In the genomic region with DNA sequence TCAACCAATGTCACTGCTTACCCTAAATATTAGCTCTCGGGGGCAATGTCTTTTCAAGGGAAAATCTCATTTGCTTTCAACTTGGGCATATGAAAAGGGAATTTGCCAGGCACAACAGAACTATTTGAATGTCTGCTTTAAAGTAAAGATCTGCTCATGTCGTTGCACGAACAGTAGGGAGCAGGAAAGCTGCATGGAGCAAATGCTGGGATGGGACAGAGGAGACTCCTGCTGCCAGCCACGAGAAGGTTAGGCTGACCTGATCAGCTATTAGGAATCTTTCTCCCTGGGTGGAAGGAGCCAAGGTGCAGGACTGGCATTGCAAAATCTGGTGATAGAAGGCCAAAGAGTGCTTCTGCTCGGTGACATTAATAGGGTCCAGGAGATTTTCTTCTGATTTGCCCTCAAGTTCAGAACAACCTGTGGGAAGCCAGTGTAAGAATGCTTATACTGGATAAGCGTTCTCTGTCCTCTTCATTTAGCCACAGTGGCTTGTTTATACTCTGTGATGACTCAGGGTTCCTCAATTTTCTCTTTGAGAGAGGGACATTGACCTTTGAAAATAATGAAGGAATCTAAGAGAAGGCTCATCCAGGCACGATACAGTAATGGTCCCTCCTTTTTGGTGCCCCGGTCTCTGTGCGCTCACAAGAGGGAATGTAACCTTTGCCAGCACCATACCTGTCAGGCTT, we compare ENCODE assay signal across 10 cellular contexts. TPM values are rescaled to one million over a fixed set of nuclear protein-coding genes. Genes with fewer than 3 reads are reported as not detected.
A peak's percentile ranks its signal among the peaks of the same experiment; 100 is the strongest.
DNase-seq lines count a peak whose midpoint lies in the region; ATAC-seq and TF ChIP-seq lines count a peak whose summit lies in the region.
"Had no signal": no experiment of that assay in that cellular context is flagged by ENCODE, and none has a peak within 500 bp of the region (broad histone marks: within the 10 kb centered on the region; RNA-seq: fewer than 3 reads in every experiment).

No MANE protein-coding gene starts in this region.

- H3K27ac ChIP-seq in heart right ventricle (peak overlapping the region; percentile 70 to 89 (median 84)), psoas muscle (peak overlapping the region; percentile 95)

- TF ChIP-seq CTCF in heart right ventricle (IDR thresholded peaks at IDR 0.05) (peak in 8 of 9 donors; percentile 15 to 57 (median 45)), psoas muscle (IDR thresholded peaks at IDR 0.05) (peak; percentile 43)

- in situ Hi-C loops in Caki2 (cut with HindIII; ENCODE audit: low pct_unique_long_range_greater_than_20kb, low sequenced_read_pairs): no loop called here

- ATAC-seq in heart right ventricle: peak; percentile 68 to 84 (median 78)
- ATAC-seq in psoas muscle: peak; percentile 79 to 86 (median 84)
- ATAC-seq in GM21447 (IDR thresholded peaks at IDR 0.05; ENCODE audit: unreplicated experiment): no peak
- ATAC-seq in GM18907 (IDR thresholded peaks at IDR 0.05; ENCODE audit: unreplicated experiment): no peak
- no peak for ATAC-seq in GM18868 (IDR thresholded peaks at IDR 0.05; ENCODE audit: unreplicated experiment)

- H3K4me1 ChIP-seq in heart right ventricle (peaks cover 0 to 88% (median 34%) of the 10 kb centered on the region in 9 donors), psoas muscle (peaks cover 15% of the 10 kb centered on the region)

- intact Hi-C loops in heart right ventricle (cut with DNase I) (loop anchor here in 5 of 10 donors (2.0 to 5.0 kb wide), 3 partner anchors 37 to 99 kb away; no protein-coding TSS in a partner anchor), psoas muscle (cut with DNase I) (loop anchor here in 1 of 2 donors (5.0 kb wide), 1 partner anchor 42 kb away; no protein-coding TSS in a partner anchor)

- H3K27me3 ChIP-seq in heart right ventricle (peaks cover 0 to 21% (median 0%) of the 10 kb centered on the region in 7 donors), psoas muscle (ENCODE audit: insufficient read depth in 3 of 3, low read length in 2 of 3) (peaks cover 0 to 8% (median 0%) of the 10 kb centered on the region in 3 donors)

- WGBS in heart right ventricle, 2 donors: 29 to 38% methylated on average over 9 of the region's 9 CpGs
- WGBS in psoas muscle, 3 donors: 30 to 41% (median 38%) methylated on average over 9 of the region's 9 CpGs

- H3K36me3 ChIP-seq in heart right ventricle (no peaks in the 10 kb centered on the region), psoas muscle (ENCODE audit: insufficient read depth in 1 of 2, low read depth in 1 of 2) (no peaks in the 10 kb centered on the region)

- H3K9me3 ChIP-seq in heart right ventricle: no peaks in the 10 kb centered on the region
- no peaks in the 10 kb centered on the region for H3K9me3 ChIP-seq in psoas muscle

- peak overlapping the region in 5 of 10 donors; percentile 13 to 26 (median 23) for H3K4me3 ChIP-seq in heart right ventricle
- peak overlapping the region; percentile 52 for H3K4me3 ChIP-seq in psoas muscle

- DNase-seq in Caki2 (ENCODE audit: low read depth) (peak; percentile 49), amniotic epithelial cell (ENCODE audit: low read depth) (peak; percentile 45), heart right ventricle (peak in 1 of 2 donors; percentile 37), psoas muscle (peak in 1 of 2 donors; percentile 68), retina (no peak)
- DNase-seq: CD8-positive, alpha-beta memory T cell; Karpas-422 had no signal

RNA-seq across cellular contexts. Expression of gene FHL1, which starts 22.9 kb away (rescaled TPM):
- total RNA-seq in Caki2 (2014; rRNA removed; shearing (Covaris generic); ENCODE audit: low replicate concordance): 72.9 and 95.8 TPM in 2 replicates
- 1,000 to 10,000 TPM in 8 of 10 donors, 100 to 1,000 TPM in 2; 367 to 3,919 (median 2,586) TPM for total RNA-seq in heart right ventricle
- polyA plus RNA-seq in heart right ventricle: 1,000 to 10,000 TPM in 1 of 2 donors, 100 to 1,000 TPM in 1; 480 to 3,681 TPM
- 1,000 to 10,000 TPM; 6,074 to 8,382 (median 6,962) TPM for total RNA-seq in psoas muscle
- polyA plus RNA-seq in psoas muscle: 1,000 to 10,000 TPM in 2 of 3 donors, 100 to 1,000 TPM in 1; 325 to 4,774 (median 2,961) TPM

Comparison
In these comparisons a context has a peak if more than half of its experiments do, and no peak if none do; other contexts are left out.
1. ATAC-seq: peak in heart right ventricle (8 of 8) and psoas muscle (4 of 4); none in GM21447 (single experiment), GM18907 (single experiment) and GM18868 (single experiment).